ENCODE assay signal across 37 cellular contexts in the genomic region with DNA sequence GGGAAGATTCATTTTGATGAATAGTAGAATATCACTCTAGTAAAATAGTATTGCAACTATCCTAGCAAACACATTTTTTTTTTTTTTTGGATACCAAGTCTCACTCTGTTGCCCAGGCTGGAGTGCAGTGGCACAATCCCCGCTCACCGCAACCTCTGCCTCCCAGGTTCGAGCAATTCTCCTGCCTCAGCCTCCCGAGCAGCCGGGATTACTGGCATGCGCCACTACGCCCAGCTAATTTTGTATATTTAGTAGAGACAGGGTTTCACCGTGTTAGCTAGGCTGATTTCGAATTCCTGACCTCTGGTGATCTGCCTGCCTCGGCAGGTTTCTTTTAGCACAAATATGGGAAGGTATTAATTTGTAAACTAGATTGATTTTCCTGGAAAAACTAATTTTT.
"Had no signal": no experiment of that assay in that cellular context is flagged by ENCODE, and none has a peak within 500 bp of the region (broad histone marks: within the 10 kb centered on the region; RNA-seq: fewer than 3 reads in every experiment).

No MANE protein-coding gene starts in this region.

- H3K4me1 Mint-ChIP-seq: activated B cell treated with CpG ODN at 0.5 μM for 24 hours; activated CD4-positive, alpha-beta T cell treated with anti-CD3 and anti-CD28 coated beads, Interleukin-2, amount 10 ng/mL, durations not matched to agents 24 days and 14 days; activated naive CD8-positive, alpha-beta T cell treated with anti-CD3 and anti-CD28 coated beads for 36 hours; activated T-helper 17 cell treated with anti-CD3 and anti-CD28 coated beads, Interleukin-2, amount 50 U/mL, for 72 hours; central memory CD8-positive, alpha-beta T cell had no signal

- H3K36me3 ChIP-seq: brain microvascular endothelial cell, breast epithelium had no signal

- H3K9me3 Mint-ChIP-seq: activated B cell treated with CpG ODN at 0.5 μM for 24 hours; activated CD4-positive, alpha-beta memory T cell treated with anti-CD3 and anti-CD28 coated beads for 36 hours; activated CD4-positive, alpha-beta T cell treated with anti-CD3 and anti-CD28 coated beads, Interleukin-2, amount 10 ng/mL, durations not matched to agents 24 days and 14 days; activated CD8-positive, alpha-beta T cell treated with anti-CD3 and anti-CD28 coated beads for 36 hours; activated naive CD4-positive, alpha-beta T cell treated with anti-CD3 and anti-CD28 coated beads for 36 hours; activated naive CD4-positive, alpha-beta T cell treated with anti-CD3 and anti-CD28 coated beads, Interleukin-2, amount 50 U/mL, for 72 hours; activated naive CD8-positive, alpha-beta T cell treated with anti-CD3 and anti-CD28 coated beads for 36 hours; activated T-cell treated with anti-CD3 and anti-CD28 coated beads, Interleukin-2, amount 50 U/mL, for 4 hours; activated T-cell treated with anti-CD3 and anti-CD28 coated beads, Interleukin-2, amount 50 U/mL, for 72 hours; activated T-helper 1 cell treated with anti-CD3 and anti-CD28 coated beads, Interleukin-12 subunit alpha, Interleukin-12 subunit beta, Interleukin-2, Interleukin-4 antibody, amounts not matched to agents 30 ng/mL and 10 ng/mL and 1 ng/mL, durations not matched to agents 14 hours and 24 hours and 36 hours; activated T-helper 17 cell treated with anti-CD3 and anti-CD28 coated beads, Interleukin-2, amount 50 U/mL, for 72 hours; T-helper 1 cell treated with Interleukin-12 subunit alpha and Interleukin-12 subunit beta and Interleukin-4 antibody, amounts not matched to agents 30 μg/mL and 1 μg/mL, for 36 hours; T-helper 2 cell treated with Interferon-gamma antibody and Interleukin-4, amounts not matched to agents 5 μg/mL and 100 μg/mL, for 36 hours had no signal

- FAIRE-seq: astrocyte had no signal

- H3K27me3 Mint-ChIP-seq: activated B cell treated with CpG ODN at 0.5 μM for 24 hours; activated CD4-positive, alpha-beta memory T cell treated with anti-CD3 and anti-CD28 coated beads for 36 hours; activated CD4-positive, alpha-beta T cell treated with anti-CD3 and anti-CD28 coated beads, Interleukin-2, amount 10 ng/mL, durations not matched to agents 24 days and 14 days; activated CD8-positive, alpha-beta T cell treated with anti-CD3 and anti-CD28 coated beads for 36 hours; activated naive CD8-positive, alpha-beta T cell treated with anti-CD3 and anti-CD28 coated beads for 36 hours; activated T-helper 17 cell treated with anti-CD3 and anti-CD28 coated beads, Interleukin-2, amount 50 U/mL, for 72 hours; central memory CD8-positive, alpha-beta T cell had no signal

- H3K9me3 ChIP-seq: adrenal gland, body of pancreas, breast epithelium had no signal

- H3K36me3 Mint-ChIP-seq: activated naive CD4-positive, alpha-beta T cell treated with anti-CD3 and anti-CD28 coated beads, Interleukin-2, amount 50 U/mL, for 72 hours had no signal

- H3K4me3 ChIP-seq: adrenal gland, body of pancreas, breast epithelium had no signal

- ATAC-seq: activated CD8-positive, alpha-beta T cell treated with anti-CD3 and anti-CD28 coated beads for 36 hours; activated naive CD4-positive, alpha-beta T cell treated with anti-CD3 and anti-CD28 coated beads, Interleukin-2, amount 50 U/mL, for 72 hours; activated T-cell treated with anti-CD3 and anti-CD28 coated beads, Interleukin-2, amount 50 U/mL, for 4 hours; activated T-cell treated with anti-CD3 and anti-CD28 coated beads, Interleukin-2, amount 50 U/mL, for 72 hours; activated T-helper 17 cell treated with anti-CD3 and anti-CD28 coated beads, Interleukin-2, amount 50 U/mL, for 72 hours; body of pancreas had no signal

- H3K4me3 Mint-ChIP-seq: activated B cell treated with CpG ODN at 0.5 μM for 24 hours; activated CD4-positive, alpha-beta memory T cell treated with anti-CD3 and anti-CD28 coated beads for 36 hours; activated CD4-positive, alpha-beta T cell treated with anti-CD3 and anti-CD28 coated beads, Interleukin-2, amount 10 ng/mL, durations not matched to agents 24 days and 14 days; activated CD8-positive, alpha-beta T cell treated with anti-CD3 and anti-CD28 coated beads for 36 hours; activated naive CD4-positive, alpha-beta T cell treated with anti-CD3 and anti-CD28 coated beads for 36 hours; activated naive CD8-positive, alpha-beta T cell treated with anti-CD3 and anti-CD28 coated beads for 36 hours; activated T-cell treated with anti-CD3 and anti-CD28 coated beads, Interleukin-2, amount 50 U/mL, for 4 hours; activated T-cell treated with anti-CD3 and anti-CD28 coated beads, Interleukin-2, amount 50 U/mL, for 72 hours; activated T-helper 1 cell treated with anti-CD3 and anti-CD28 coated beads, Interleukin-12 subunit alpha, Interleukin-12 subunit beta, Interleukin-2, Interleukin-4 antibody, amounts not matched to agents 30 ng/mL and 10 ng/mL and 1 ng/mL, durations not matched to agents 14 hours and 24 hours and 36 hours; activated T-helper 17 cell treated with anti-CD3 and anti-CD28 coated beads, Interleukin-2, amount 50 U/mL, for 72 hours; central memory CD8-positive, alpha-beta T cell; T-helper 1 cell treated with Interleukin-12 subunit alpha and Interleukin-12 subunit beta and Interleukin-4 antibody, amounts not matched to agents 30 μg/mL and 1 μg/mL, for 36 hours; T-helper 2 cell treated with Interferon-gamma antibody and Interleukin-4, amounts not matched to agents 5 μg/mL and 100 μg/mL, for 36 hours had no signal

- H3K27ac ChIP-seq: adrenal gland, brain microvascular endothelial cell, breast epithelium, VCaP had no signal

- H3K4me1 ChIP-seq: breast epithelium had no signal

- H3K27ac Mint-ChIP-seq: activated B cell treated with CpG ODN at 0.5 μM for 24 hours; activated CD4-positive, alpha-beta memory T cell treated with anti-CD3 and anti-CD28 coated beads for 36 hours; activated CD4-positive, alpha-beta T cell treated with anti-CD3 and anti-CD28 coated beads, Interleukin-2, amount 10 ng/mL, durations not matched to agents 24 days and 14 days; activated CD8-positive, alpha-beta T cell treated with anti-CD3 and anti-CD28 coated beads for 36 hours; activated naive CD4-positive, alpha-beta T cell treated with anti-CD3 and anti-CD28 coated beads for 36 hours; activated naive CD4-positive, alpha-beta T cell treated with anti-CD3 and anti-CD28 coated beads, Interleukin-2, amount 50 U/mL, for 72 hours; activated naive CD8-positive, alpha-beta T cell treated with anti-CD3 and anti-CD28 coated beads for 36 hours; activated T-helper 1 cell treated with anti-CD3 and anti-CD28 coated beads, Interleukin-12 subunit alpha, Interleukin-12 subunit beta, Interleukin-2, Interleukin-4 antibody, amounts not matched to agents 30 ng/mL and 10 ng/mL and 1 ng/mL, durations not matched to agents 14 hours and 24 hours and 36 hours; activated T-helper 17 cell treated with anti-CD3 and anti-CD28 coated beads, Interleukin-2, amount 50 U/mL, for 72 hours; T-helper 1 cell treated with Interleukin-12 subunit alpha and Interleukin-12 subunit beta and Interleukin-4 antibody, amounts not matched to agents 30 μg/mL and 1 μg/mL, for 36 hours; T-helper 2 cell treated with Interferon-gamma antibody and Interleukin-4, amounts not matched to agents 5 μg/mL and 100 μg/mL, for 36 hours had no signal

- H3K27me3 ChIP-seq: adrenal gland, body of pancreas, brain microvascular endothelial cell, breast epithelium had no signal

- DNase-seq: activated B cell treated with CpG ODN at 0.5 μM for 24 hours; activated CD4-positive, alpha-beta memory T cell treated with anti-CD3 and anti-CD28 coated beads for 36 hours; activated CD4-positive, alpha-beta T cell treated with anti-CD3 and anti-CD28 coated beads for 4 hours; activated CD4-positive, alpha-beta T cell treated with anti-CD3 and anti-CD28 coated beads, Interleukin-2, amount 10 ng/mL, durations not matched to agents 24 days and 14 days; activated CD4-positive, alpha-beta T cell treated with anti-CD3 and anti-CD28 coated beads, Interleukin-2, amount 50 U/mL, for 1 hour; activated CD4-positive, alpha-beta T cell treated with anti-CD3 and anti-CD28 coated beads, Interleukin-2, amount 50 U/mL, for 4 hours; activated CD4-positive, CD25-positive, alpha-beta regulatory T cell treated with anti-CD3 and anti-CD28 coated beads, Interleukin-2, amount 50 U/mL, for 72 hours; activated CD8-positive, alpha-beta memory T cell treated with anti-CD3 and anti-CD28 coated beads, Interleukin-2, amount 50 U/mL, for 4 hours; activated CD8-positive, alpha-beta T cell treated with anti-CD3 and anti-CD28 coated beads for 36 hours; activated effector memory CD4-positive, alpha-beta T cell treated with anti-CD3 and anti-CD28 coated beads, Interleukin-2, amount 50 U/mL, for 16 hours; activated gamma-delta T cell treated with Interleukin-2 at 50 U/mL for 16 hours; activated naive CD4-positive, alpha-beta T cell; activated naive CD4-positive, alpha-beta T cell treated with anti-CD3 and anti-CD28 coated beads for 36 hours; activated naive CD4-positive, alpha-beta T cell treated with anti-CD3 and anti-CD28 coated beads, Interleukin-2, amount 50 U/mL, for 16 hours; activated naive CD8-positive, alpha-beta T cell treated with anti-CD3 and anti-CD28 coated beads for 36 hours; activated T-cell treated with anti-CD3 and anti-CD28 coated beads for 4 hours; activated T-cell treated with anti-CD3 and anti-CD28 coated beads, Interleukin-2, amount 50 U/mL, for 1 hour; activated T-cell treated with anti-CD3 and anti-CD28 coated beads, Interleukin-2, amount 50 U/mL, for 4 hours; activated T-cell treated with anti-CD3 and anti-CD28 coated beads, Interleukin-2, amount 50 U/mL, for 72 hours; adrenal gland; amniotic stem cell; aorta; body of pancreas; brain microvascular endothelial cell; caudate nucleus; T-helper 1 cell; T-helper 2 cell; T-helper 9 cell had no signal
